ENCODE assay signal across 9 cellular contexts in genomic region chr16:56606071-56606687, GRCh38. TPM values are rescaled to one million over a fixed set of nuclear protein-coding genes. Genes with fewer than 3 reads are reported as not detected.
DNase-seq lines count a peak whose midpoint lies in the region; ATAC-seq, FAIRE-seq and TF ChIP-seq lines count a peak whose summit lies in the region.
"Had no signal": no experiment of that assay in that cellular context is flagged by ENCODE, and none has a peak within 500 bp of the region (broad histone marks: within the 10 kb centered on the region; RNA-seq: fewer than 3 reads in every experiment).

No MANE protein-coding gene starts in this region.

- FAIRE-seq in kidney (lab: Jason Lieb, UNC) = no peak

- no peaks in the 10 kb centered on the region for H3K27me3 Mint-ChIP-seq in activated naive CD8-positive, alpha-beta T cell treated with anti-CD3 and anti-CD28 coated beads, Interleukin-2, amount 50 U/mL, for 24 hours

- intact Hi-C loops in kidney (cut with DNase I) = loop anchor here (10.0 kb wide), 1 partner anchor 79 kb away; the partner anchor contains the start of gene MT1X

- H3K36me3 ChIP-seq in kidney (ENCODE audit: control insufficient read depth in 1 of 2, insufficient read depth in 2 of 2, low read length in 2 of 2) = no peaks in the 10 kb centered on the region
- H3K36me3 ChIP-seq in BE2C = no peaks in the 10 kb centered on the region

- H3K9ac ChIP-seq in kidney (ENCODE audit: low read length in 2 of 2) = peak overlapping the region in 1 of 2 donors; percentile 0

- H3K27ac ChIP-seq in kidney (ENCODE audit: low read depth in 2 of 2, low read length in 2 of 2) = peak overlapping the region; percentile 94 to 96

- ATAC-seq in activated naive CD8-positive, alpha-beta T cell treated with anti-CD3 and anti-CD28 coated beads, Interleukin-2, amount 50 U/mL, for 24 hours = peak; percentile 6
- ATAC-seq in HG03432 (IDR thresholded peaks at IDR 0.05; ENCODE audit: unreplicated experiment) = no peak

- H3K9me3 ChIP-seq in kidney (ENCODE audit: control insufficient read depth in 1 of 2, low read length in 2 of 2) (no peaks in the 10 kb centered on the region), BE2C (no peaks in the 10 kb centered on the region)

- H3K4me1 Mint-ChIP-seq in activated naive CD8-positive, alpha-beta T cell treated with anti-CD3 and anti-CD28 coated beads, Interleukin-2, amount 50 U/mL, for 24 hours = peaks cover 43% of the 10 kb centered on the region

- H3K4me1 ChIP-seq in kidney (ENCODE audit: control insufficient read depth in 1 of 2, insufficient read depth in 1 of 2, low read depth in 1 of 2, low read length in 2 of 2) = peaks cover 16 to 26% of the 10 kb centered on the region in 2 donors
- H3K4me1 ChIP-seq in BE2C = peaks cover 3% of the 10 kb centered on the region; the same call in 1 of the 2 replicates

- H3K4me3 Mint-ChIP-seq in activated naive CD8-positive, alpha-beta T cell treated with anti-CD3 and anti-CD28 coated beads, Interleukin-2, amount 50 U/mL, for 24 hours = no peak overlapping the region

- DNase-seq in M059J (ENCODE audit: low read depth) = peak; percentile 94
- no peak for DNase-seq in activated naive CD8-positive, alpha-beta T cell treated with anti-CD3 and anti-CD28 coated beads, Interleukin-2, amount 50 U/mL, for 24 hours
- DNase-seq in kidney = no peak
- DNase-seq in superior temporal gyrus (ENCODE audit: extremely low spot score) = peak; percentile 70
- DNase-seq in BE2C = no peak
- no peak for DNase-seq in DMS153 (lab: John Stamatoyannopoulos, UW)
- DNase-seq: H7, RPMI8226 had no signal

- peak overlapping the region; percentile 86 for H3K27ac Mint-ChIP-seq in activated naive CD8-positive, alpha-beta T cell treated with anti-CD3 and anti-CD28 coated beads, Interleukin-2, amount 50 U/mL, for 24 hours

- peaks cover 2% of the 10 kb centered on the region for H3K36me3 Mint-ChIP-seq in activated naive CD8-positive, alpha-beta T cell treated with anti-CD3 and anti-CD28 coated beads, Interleukin-2, amount 50 U/mL, for 24 hours (ENCODE audit: low read depth)

- TF ChIP-seq CTCF in kidney (IDR thresholded peaks at IDR 0.05; ENCODE audit: borderline replicate concordance, extremely low read depth, insufficient read depth) (no peak), BE2C (IDR thresholded peaks at IDR 0.05; ENCODE audit: low read depth, low read length) (no peak)

- H3K27me3 ChIP-seq in BE2C = no peaks in the 10 kb centered on the region

- H3K4me3 ChIP-seq in kidney (ENCODE audit: low read length in 2 of 2) = peak overlapping the region in 1 of 2 donors; percentile 4
- H3K4me3 ChIP-seq in BE2C (ENCODE audit: low read depth, low read length) = no peak overlapping the region

- no peaks in the 10 kb centered on the region for H3K9me3 Mint-ChIP-seq in activated naive CD8-positive, alpha-beta T cell treated with anti-CD3 and anti-CD28 coated beads, Interleukin-2, amount 50 U/mL, for 24 hours

RNA-seq across cellular contexts. Expression of gene MT2A, which starts 2.2 kb away (rescaled TPM):
- 521 and 535 TPM in 2 replicates for total RNA-seq in M059J (2014; rRNA removed; shearing (Covaris generic))
- total RNA-seq in kidney = 507 TPM
- 315 TPM for polyA plus RNA-seq in kidney (ENCODE audit: insufficient read depth, low read depth, low replicate concordance)
- polyA plus RNA-seq in BE2C (2012; ENCODE audit: insufficient read depth, insufficient read length, low read depth) = 30.8 TPM

RNA-seq across cellular contexts. Expression of gene MT3, which starts 16.9 kb away (rescaled TPM):
- not detected in 2 replicates for total RNA-seq in M059J (2014; rRNA removed; shearing (Covaris generic))
- not detected for total RNA-seq in kidney
- 25.5 TPM for polyA plus RNA-seq in kidney (ENCODE audit: insufficient read depth, low read depth, low replicate concordance)
- not detected for polyA plus RNA-seq in BE2C (2012; ENCODE audit: insufficient read depth, insufficient read length, low read depth)

RNA-seq across cellular contexts. Expression of gene MT1E, which starts 19.4 kb away (rescaled TPM):
- 89.2 and 89.4 TPM in 2 replicates for total RNA-seq in M059J (2014; rRNA removed; shearing (Covaris generic))
- total RNA-seq in kidney = 258 TPM
- polyA plus RNA-seq in kidney (ENCODE audit: insufficient read depth, low read depth, low replicate concordance) = 191 TPM
- polyA plus RNA-seq in BE2C (2012; ENCODE audit: insufficient read depth, insufficient read length, low read depth) = not detected

RNA-seq across cellular contexts. Expression of gene MT1M, which starts 26.3 kb away (rescaled TPM):
- total RNA-seq in M059J (2014; rRNA removed; shearing (Covaris generic)) = 0.22 and 1.4 TPM in 2 replicates
- total RNA-seq in kidney = 27.9 TPM
- 15.3 TPM for polyA plus RNA-seq in kidney (ENCODE audit: insufficient read depth, low read depth, low replicate concordance)
- not detected for polyA plus RNA-seq in BE2C (2012; ENCODE audit: insufficient read depth, insufficient read length, low read depth)

RNA-seq across cellular contexts. Expression of gene MT1A, which starts 32.3 kb away (rescaled TPM):
- 9.6 TPM in 1 of 2 replicates, not detected in the other for total RNA-seq in M059J (2014; rRNA removed; shearing (Covaris generic))
- 19.8 TPM for total RNA-seq in kidney
- 3.1 TPM for polyA plus RNA-seq in kidney (ENCODE audit: insufficient read depth, low read depth, low replicate concordance)
- polyA plus RNA-seq in BE2C (2012; ENCODE audit: insufficient read depth, insufficient read length, low read depth) = not detected

Comparison
In these comparisons a context has a peak if more than half of its experiments do, and no peak if none do; other contexts are left out.
1. DNase-seq: peak in M059J (single experiment) and superior temporal gyrus (single experiment); none in activated naive CD8-positive, alpha-beta T cell treated with anti-CD3 and anti-CD28 coated beads, Interleukin-2, amount 50 U/mL, for 24 hours (single experiment), kidney (single experiment), BE2C (single experiment) and DMS153 (single experiment).